ENCODE assay signal across 8 cellular contexts in genomic region chr9:62684833-62685647, GRCh38.
A peak's percentile ranks its signal among the peaks of the same experiment; 100 is the strongest.
ATAC-seq and TF ChIP-seq lines count a peak whose summit lies in the region.
"Not testable (repeated sequence)": the region's sequence is repeated elsewhere in the genome, so short reads cannot be mapped to it uniquely, and the experiment has no call there.

No MANE protein-coding gene starts in this region.

- not testable (repeated sequence) for TF ChIP-seq POLR2A in GM18505 (IDR thresholded peaks at IDR 0.05; ENCODE audit: borderline replicate concordance, extremely low read depth, insufficient read depth, insufficient read length)

- ATAC-seq in GM18505 (IDR thresholded peaks at IDR 0.05; ENCODE audit: unreplicated experiment) (peak; percentile 90), GM18909 (IDR thresholded peaks at IDR 0.05; ENCODE audit: poor library complexity, unreplicated experiment) (peak; percentile 84), GM19452 (IDR thresholded peaks at IDR 0.05; ENCODE audit: unreplicated experiment) (peak; percentile 86), GM21526 (IDR thresholded peaks at IDR 0.05; ENCODE audit: low FRiP score, unreplicated experiment) (peak; percentile 77), HG02623 (IDR thresholded peaks at IDR 0.05; ENCODE audit: unreplicated experiment) (peak; percentile 74), HG02943 (IDR thresholded peaks at IDR 0.05; ENCODE audit: low read depth, unreplicated experiment) (peak; percentile 74), HG03354 (IDR thresholded peaks at IDR 0.05; ENCODE audit: poor library complexity, severe bottlenecking, unreplicated experiment) (peak; percentile 87), HG03571 (IDR thresholded peaks at IDR 0.05; ENCODE audit: unreplicated experiment) (peak; percentile 79)

Comparison
In these comparisons a context has a peak if more than half of its experiments do, and no peak if none do; other contexts are left out.
1. Peak in every context shown above with its lines: ATAC-seq.